ENCODE assay signal across 8 cellular contexts in the genomic region with DNA sequence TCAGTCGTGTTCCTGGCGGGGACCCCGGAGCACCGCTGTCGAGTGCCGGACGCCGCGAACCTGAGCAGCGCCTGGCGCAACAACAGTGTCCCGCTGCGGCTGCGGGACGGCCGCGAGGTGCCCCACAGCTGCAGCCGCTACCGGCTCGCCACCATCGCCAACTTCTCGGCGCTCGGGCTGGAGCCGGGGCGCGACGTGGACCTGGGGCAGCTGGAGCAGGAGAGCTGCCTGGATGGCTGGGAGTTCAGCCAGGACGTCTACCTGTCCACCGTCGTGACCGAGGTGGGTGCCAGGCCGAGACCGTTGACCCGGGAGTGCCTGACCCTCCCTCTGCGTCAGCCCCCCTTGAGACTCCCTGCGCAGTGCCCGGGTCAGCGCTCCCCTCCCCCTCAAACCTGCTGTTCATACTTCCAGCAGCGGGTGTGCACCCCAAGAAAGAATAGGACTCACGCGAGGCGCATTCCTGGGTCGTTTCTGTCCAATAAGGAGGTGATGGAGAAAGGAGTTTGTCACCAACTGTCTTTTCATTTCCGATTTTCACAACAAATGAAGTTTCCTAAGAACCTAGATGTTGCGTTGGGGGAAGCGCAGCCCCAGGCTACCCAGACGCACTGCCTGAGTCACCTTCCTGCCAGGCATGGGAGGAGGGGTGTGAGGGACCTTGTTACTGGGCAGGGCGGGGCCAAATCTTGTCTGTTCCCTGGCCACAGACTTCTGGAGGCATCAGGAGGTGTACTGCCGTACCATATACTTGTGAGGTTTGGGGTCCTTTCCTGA. TPM values are rescaled to one million over a fixed set of nuclear protein-coding genes. Genes with fewer than 3 reads are reported as not detected.
DNase-seq lines count a peak whose midpoint lies in the region; ATAC-seq, FAIRE-seq and TF ChIP-seq lines count a peak whose summit lies in the region.

No MANE protein-coding gene starts in this region.

- H3K27me3 Mint-ChIP-seq in activated T-helper 17 cell treated with anti-CD3 and anti-CD28 coated beads, Interleukin-2, amount 50 U/mL, for 72 hours, result no peaks in the 10 kb centered on the region

- FAIRE-seq in RCC 7860 (lab: Jason Lieb, UNC), result peak; percentile 67
- FAIRE-seq in GM12892 (lab: Jason Lieb, UNC), result no peak

- no peaks in the 10 kb centered on the region for H3K36me3 Mint-ChIP-seq in activated T-helper 17 cell treated with anti-CD3 and anti-CD28 coated beads, Interleukin-2, amount 50 U/mL, for 72 hours (ENCODE audit: low read depth)

- H2AFZ ChIP-seq in osteoblast (ENCODE audit: low read length), result peak overlapping the region; percentile 96

- DNase-seq in EH (ENCODE audit: low read depth) (peak; percentile 92), RCC 7860 (ENCODE audit: low spot score) (peak; percentile 77), fibroblast of villous mesenchyme (ENCODE audit: low read depth) (peak; percentile 88), osteoblast (ENCODE audit: insufficient read length, low spot score, missing footprints) (peak; percentile 90), tibial artery (peak; percentile 76 to 83), GM12892 (ENCODE audit: insufficient read length) (no peak)

- peaks cover 28% of the 10 kb centered on the region for H3K4me1 ChIP-seq in osteoblast (ENCODE audit: insufficient read depth, low read length)
- peaks cover 0 to 22% (median 17%) of the 10 kb centered on the region in 4 donors for H3K4me1 ChIP-seq in tibial artery

- peak overlapping the region; percentile 97 for H3K4me2 ChIP-seq in osteoblast (ENCODE audit: insufficient read depth, low read length)

- peak overlapping the region; percentile 87 for H3K27ac Mint-ChIP-seq in activated T-helper 17 cell treated with anti-CD3 and anti-CD28 coated beads, Interleukin-2, amount 50 U/mL, for 72 hours

- ATAC-seq in HG02678 (IDR thresholded peaks at IDR 0.05; ENCODE audit: unreplicated experiment), result peak; percentile 4
- ATAC-seq in activated T-helper 17 cell treated with anti-CD3 and anti-CD28 coated beads, Interleukin-2, amount 50 U/mL, for 72 hours (replicated peaks), result peak; percentile 78

- H3K4me1 Mint-ChIP-seq in activated T-helper 17 cell treated with anti-CD3 and anti-CD28 coated beads, Interleukin-2, amount 50 U/mL, for 72 hours, result peaks cover 13% of the 10 kb centered on the region

- H3K9me3 Mint-ChIP-seq in activated T-helper 17 cell treated with anti-CD3 and anti-CD28 coated beads, Interleukin-2, amount 50 U/mL, for 72 hours, result no peaks in the 10 kb centered on the region

- H3K4me3 ChIP-seq in fibroblast of villous mesenchyme (ENCODE audit: low read depth, low read length), result peak overlapping the region; percentile 77
- H3K4me3 ChIP-seq in osteoblast (ENCODE audit: insufficient read depth, low read length), result peak overlapping the region; percentile 85
- H3K4me3 ChIP-seq in tibial artery, result peak overlapping the region; percentile 60 to 65

- H3K9me3 ChIP-seq in osteoblast (ENCODE audit: low read depth, low read length), result no peaks in the 10 kb centered on the region
- no peaks in the 10 kb centered on the region for H3K9me3 ChIP-seq in tibial artery

- H3K27ac ChIP-seq in osteoblast (ENCODE audit: low read depth, low read length), result peak overlapping the region; percentile 98
- peak overlapping the region; percentile 94 to 96 for H3K27ac ChIP-seq in tibial artery

- intact Hi-C loops in tibial artery (cut with DNase I; ENCODE audit: low total_unique reads), result no loop called here

- H4K20me1 ChIP-seq in osteoblast (ENCODE audit: insufficient read depth, low read length), result no peaks in the 10 kb centered on the region

- no peak for TF ChIP-seq POLR2A in GM12892 (IDR thresholded peaks at IDR 0.05; ENCODE audit: low read depth, low read length)

- H3K4me3 Mint-ChIP-seq in activated T-helper 17 cell treated with anti-CD3 and anti-CD28 coated beads, Interleukin-2, amount 50 U/mL, for 72 hours, result peak overlapping the region; percentile 94

- no peak for TF ChIP-seq CTCF in fibroblast of villous mesenchyme (IDR thresholded peaks at IDR 0.05; ENCODE audit: insufficient read depth, low read depth, low read length)
- no peak for TF ChIP-seq CTCF in osteoblast (IDR thresholded peaks at IDR 0.05; ENCODE audit: extremely low read depth, low read depth, low read length)
- TF ChIP-seq CTCF in tibial artery (IDR thresholded peaks at IDR 0.05), result no peak

- peaks cover 41% of the 10 kb centered on the region for H3K79me2 ChIP-seq in osteoblast (ENCODE audit: insufficient read depth, low read length)

- H3K27me3 ChIP-seq in osteoblast (ENCODE audit: insufficient read depth, low read length) (no peaks in the 10 kb centered on the region), tibial artery (no peaks in the 10 kb centered on the region)

- H3K36me3 ChIP-seq in osteoblast (ENCODE audit: insufficient read depth, low read length) (no peaks in the 10 kb centered on the region), tibial artery (no peaks in the 10 kb centered on the region)

RNA-seq across cellular contexts. Expression of gene SLC22A4, which starts 0.7 kb away (rescaled TPM):
- total RNA-seq in activated T-helper 17 cell treated with anti-CD3 and anti-CD28 coated beads, Interleukin-2, amount 50 U/mL, for 72 hours, result under 1 TPM; 0.58 to 0.93 TPM
- total RNA-seq in fibroblast of villous mesenchyme (6.8 and 16.4 TPM in 2 replicates), osteoblast (2.9 and 3.8 TPM in 2 replicates)
- not detected for polyA plus RNA-seq in GM12892 (2012; ENCODE audit: missing spikeins)

RNA-seq across cellular contexts. Expression of gene PDLIM4, which starts 37.4 kb away (rescaled TPM):
- total RNA-seq in activated T-helper 17 cell treated with anti-CD3 and anti-CD28 coated beads, Interleukin-2, amount 50 U/mL, for 72 hours, result not detected
- 42.8 and 97.2 TPM in 2 replicates for total RNA-seq in fibroblast of villous mesenchyme
- total RNA-seq in osteoblast, result 47.7 and 67.7 TPM in 2 replicates
- polyA plus RNA-seq in GM12892 (2012; ENCODE audit: missing spikeins), result 2.9 TPM

Comparison
In these comparisons a context has a peak if more than half of its experiments do, and no peak if none do; other contexts are left out.
1. RNA of gene PDLIM4, which starts 37.4 kb away (total RNA-seq): 42.8 to 97.2 TPM in fibroblast of villous mesenchyme and 47.7 to 67.7 TPM in osteoblast; not detected in activated T-helper 17 cell treated with anti-CD3 and anti-CD28 coated beads, Interleukin-2, amount 50 U/mL, for 72 hours; every median in the first group is over 10 times any median in the second.
2. Peak in every context shown above with its lines, with median percentiles within 50 percentile points of each other: H3K4me3 ChIP-seq.